In the genomic region with DNA sequence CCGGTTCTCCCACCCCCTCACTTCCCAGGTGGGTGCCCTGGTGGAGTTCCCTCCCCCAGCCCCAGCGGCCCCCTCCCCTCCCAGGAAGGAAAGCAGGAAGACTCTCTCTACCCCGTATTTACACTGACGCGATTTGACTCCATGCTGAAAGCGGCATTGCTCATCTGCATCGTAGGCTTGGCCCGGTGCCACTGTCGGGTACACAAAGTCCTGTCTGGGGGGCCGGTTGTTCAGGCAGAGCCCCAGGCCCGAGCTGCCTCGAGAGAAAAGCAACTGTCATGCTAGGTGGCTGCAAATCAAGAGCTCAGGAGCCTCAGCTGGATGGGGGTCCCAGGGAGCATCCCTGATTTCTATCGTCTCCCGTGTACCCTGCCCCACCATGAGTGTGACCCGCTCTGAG, we compare ENCODE assay signal across 18 cellular contexts. TPM values are rescaled to one million over a fixed set of nuclear protein-coding genes. Genes with fewer than 3 reads are reported as not detected.
A peak's percentile ranks its signal among the peaks of the same experiment; 100 is the strongest.
DNase-seq lines count a peak whose midpoint lies in the region; ATAC-seq and TF ChIP-seq lines count a peak whose summit lies in the region.
"Had no signal": no experiment of that assay in that cellular context is flagged by ENCODE, and none has a peak within 500 bp of the region (broad histone marks: within the 10 kb centered on the region; RNA-seq: fewer than 3 reads in every experiment).

No MANE protein-coding gene starts in this region.

- ATAC-seq in heart right ventricle (no peak), upper lobe of left lung (ENCODE audit: low FRiP score in 2 of 2) (no peak), body of pancreas (no peak)
- ATAC-seq: CD8-positive, alpha-beta T cell had no signal

- H3K27ac ChIP-seq in left ventricle myocardium inferior (replicated peaks): peak overlapping the region; percentile 19
- H3K27ac ChIP-seq in heart right ventricle: no peak overlapping the region
- H3K27ac ChIP-seq in BLaER1 treated with 17β-estradiol and CSF1 and Interleukin-3, amounts not matched to agents 10 nM and 100 nM: peak overlapping the region in 7 of 11 experiments; percentile 20 to 70 (median 54); a peak in 8 of 22 replicates
- H3K27ac ChIP-seq in upper lobe of left lung: peak overlapping the region; percentile 39 to 70 (median 63)
- no peak overlapping the region for H3K27ac ChIP-seq in body of pancreas
- H3K27ac ChIP-seq: C4-2B had no signal

- WGBS in heart right ventricle, 2 donors: 76 to 81% methylated on average over 15 of the region's 15 CpGs
- 57 to 72% methylated on average over 10 to 13 of the region's 15 CpGs for WGBS in upper lobe of left lung, 2 donors
- WGBS in body of pancreas, 2 donors: 51 to 70% methylated on average over 7 to 13 of the region's 15 CpGs

- H3K4me3 ChIP-seq in left ventricle myocardium inferior: no peak overlapping the region
- H3K4me3 ChIP-seq in heart right ventricle: no peak overlapping the region
- peak overlapping the region in 1 of 10 experiments; percentile 7; a peak in 1 of 20 replicates for H3K4me3 ChIP-seq in BLaER1 treated with 17β-estradiol and CSF1 and Interleukin-3, amounts not matched to agents 10 nM and 100 nM
- H3K4me3 ChIP-seq in upper lobe of left lung: no peak overlapping the region
- H3K4me3 ChIP-seq in body of pancreas: no peak overlapping the region
- H3K4me3 ChIP-seq: HAP-1 had no signal

- peak overlapping the region; percentile 45 to 83 (median 77) for H3K4me2 ChIP-seq in BLaER1 treated with 17β-estradiol and CSF1 and Interleukin-3, amounts not matched to agents 10 nM and 100 nM

- TF ChIP-seq CTCF in left ventricle myocardium inferior (IDR thresholded peaks at IDR 0.05; ENCODE audit: borderline replicate concordance) (no peak), heart right ventricle (IDR thresholded peaks at IDR 0.05) (no peak), upper lobe of left lung (IDR thresholded peaks at IDR 0.05) (no peak), body of pancreas (IDR thresholded peaks at IDR 0.05) (no peak)

- H3K27me3 ChIP-seq in left ventricle myocardium inferior (ENCODE audit: low read depth) (peaks cover 31% of the 10 kb centered on the region), heart right ventricle (peaks cover 0 to 22% (median 10%) of the 10 kb centered on the region in 7 donors), upper lobe of left lung (peaks cover 0 to 3% (median 0%) of the 10 kb centered on the region in 4 donors), body of pancreas (no peaks in the 10 kb centered on the region)
- H3K27me3 ChIP-seq in BLaER1 treated with 17β-estradiol and CSF1 and Interleukin-3, amounts not matched to agents 10 nM and 100 nM: no peaks in the 10 kb centered on the region
- H3K27me3 ChIP-seq: BE2C had no signal

- no peak for TF ChIP-seq EP300 in upper lobe of left lung (IDR thresholded peaks at IDR 0.05)

- H3K36me3 ChIP-seq in left ventricle myocardium inferior (peaks cover 31% of the 10 kb centered on the region), heart right ventricle (peaks cover 0 to 52% (median 0%) of the 10 kb centered on the region in 9 donors), upper lobe of left lung (peaks cover 0 to 14% (median 3%) of the 10 kb centered on the region in 4 donors), body of pancreas (replicated peaks in 1 of 2; ENCODE audit: insufficient read depth in 1 of 2, low read depth in 2 of 2) (no peaks in the 10 kb centered on the region)
- H3K36me3 ChIP-seq in BLaER1 treated with 17β-estradiol and CSF1 and Interleukin-3, amounts not matched to agents 10 nM and 100 nM: peaks cover 22 to 69% (median 46%) of the 10 kb centered on the region in 11 experiments
- H3K36me3 ChIP-seq: BE2C, HAP-1 had no signal

- TF ChIP-seq POLR2A in upper lobe of left lung (IDR thresholded peaks at IDR 0.05): no peak
- no peak for TF ChIP-seq POLR2A in body of pancreas (IDR thresholded peaks at IDR 0.05)

- intact Hi-C loops in left ventricle myocardium inferior (cut with micrococcal nuclease): no loop called here
- intact Hi-C loops in heart right ventricle (cut with DNase I): no loop called here
- intact Hi-C loops in body of pancreas (cut with DNase I): no loop called here

- peaks cover 27% of the 10 kb centered on the region for H3K4me1 ChIP-seq in left ventricle myocardium inferior
- peaks cover 7 to 26% (median 18%) of the 10 kb centered on the region in 9 donors for H3K4me1 ChIP-seq in heart right ventricle
- H3K4me1 ChIP-seq in BLaER1 treated with 17β-estradiol and CSF1 and Interleukin-3, amounts not matched to agents 10 nM and 100 nM: peaks cover 27 to 60% (median 52%) of the 10 kb centered on the region in 10 experiments
- H3K4me1 ChIP-seq in upper lobe of left lung: peaks cover 36 to 44% (median 41%) of the 10 kb centered on the region in 4 donors
- H3K4me1 ChIP-seq in body of pancreas: peaks cover 13% of the 10 kb centered on the region
- H3K4me1 ChIP-seq: BE2C, Caco-2 had no signal

- H3K9ac ChIP-seq in BLaER1 treated with 17β-estradiol and CSF1 and Interleukin-3, amounts not matched to agents 10 nM and 100 nM: peak overlapping the region in 4 of 11 experiments; percentile 36 to 64 (median 52); a peak in 9 of 22 replicates

- H3K9me3 ChIP-seq in left ventricle myocardium inferior (replicated peaks) (peaks cover 8% of the 10 kb centered on the region), heart right ventricle (peaks cover 0 to 11% (median 0%) of the 10 kb centered on the region in 11 donors), upper lobe of left lung (peaks cover 0 to 12% (median 4%) of the 10 kb centered on the region in 4 donors), body of pancreas (no peaks in the 10 kb centered on the region)
- peaks cover 10 to 38% (median 19%) of the 10 kb centered on the region in 11 experiments; a peak in 21 of 22 replicates for H3K9me3 ChIP-seq in BLaER1 treated with 17β-estradiol and CSF1 and Interleukin-3, amounts not matched to agents 10 nM and 100 nM (replicated peaks in 1 of 11)
- H3K9me3 ChIP-seq: BE2C, HAP-1 had no signal

- no peak for DNase-seq in left ventricle myocardium inferior
- no peak for DNase-seq in heart right ventricle
- DNase-seq in upper lobe of left lung: no peak
- DNase-seq in body of pancreas: no peak
- DNase-seq in A172 (ENCODE audit: low spot score): no peak
- DNase-seq: ACHN; AML-193; BE2C; Caco-2; CD4-positive, CD25-positive, alpha-beta regulatory T cell; CD8-positive, alpha-beta T cell; DMS153; DND-41; GOT3; HFFc6 had no signal

- peaks cover 0 to 34% (median 11%) of the 10 kb centered on the region in 11 experiments; a peak in 12 of 22 replicates for H4K20me1 ChIP-seq in BLaER1 treated with 17β-estradiol and CSF1 and Interleukin-3, amounts not matched to agents 10 nM and 100 nM

RNA-seq across cellular contexts. Expression of a gene that starts 14.9 kb away (rescaled TPM):
- total RNA-seq in left ventricle myocardium inferior (11.5 TPM), heart right ventricle (10 to 100 TPM in 4 of 10 donors, 1 to 10 TPM in 6; 2.7 to 12.6 (median 7.1) TPM), upper lobe of left lung (100 to 1,000 TPM in 1 of 6 donors, 10 to 100 TPM in 5; 11.9 to 103 (median 19.8) TPM), body of pancreas (10 to 100 TPM; 19.1 to 36.6 TPM)
- 10 to 100 TPM in 1 of 2 donors, 1 to 10 TPM in 1; 9.1 to 34.5 TPM for polyA plus RNA-seq in heart right ventricle
- 7.7 and 8.1 TPM in 2 replicates for total RNA-seq in A172 (2014; rRNA removed; shearing (Covaris generic))

RNA-seq across cellular contexts. Expression of a gene that starts 18.4 kb away (rescaled TPM):
- total RNA-seq in left ventricle myocardium inferior (7.4 TPM), heart right ventricle (10 to 100 TPM in 2 of 10 donors, 1 to 10 TPM in 8; 2.0 to 25.7 (median 6.5) TPM), upper lobe of left lung (100 to 1,000 TPM in 4 of 6 donors, 10 to 100 TPM in 2; 47.3 to 246 (median 127) TPM), body of pancreas (1 to 10 TPM; 2.0 to 8.0 TPM)
- polyA plus RNA-seq in heart right ventricle: 1 to 10 TPM; 2.6 to 7.7 TPM
- total RNA-seq in A172 (2014; rRNA removed; shearing (Covaris generic)): 0.02 TPM in 1 of 2 replicates, not detected in the other

RNA-seq across cellular contexts. Expression of a gene that starts 34.8 kb away (rescaled TPM):
- total RNA-seq in left ventricle myocardium inferior (not detected), heart right ventricle (not detected), upper lobe of left lung (not detected), body of pancreas (not detected)
- polyA plus RNA-seq in heart right ventricle: not detected
- not detected in 2 replicates for total RNA-seq in A172 (2014; rRNA removed; shearing (Covaris generic))
- total RNA-seq: Caco-2; CD4-positive, CD25-positive, alpha-beta regulatory T cell; CD8-positive, alpha-beta T cell; HFFc6 had no signal
- polyA plus RNA-seq: CD4-positive, CD25-positive, alpha-beta regulatory T cell had no signal

Comparison
In these comparisons a context has a peak if more than half of its experiments do, and no peak if none do; other contexts are left out.
1. H3K27ac ChIP-seq: peak in left ventricle myocardium inferior (single experiment), BLaER1 treated with 17β-estradiol and CSF1 and Interleukin-3, amounts not matched to agents 10 nM and 100 nM (7 of 11) and upper lobe of left lung (4 of 4); none in heart right ventricle (0 of 10) and body of pancreas (0 of 4).